8 cellular contexts compared by ENCODE assay signal in genomic region chr13:38348890-38349289, GRCh38. TPM values are rescaled to one million over a fixed set of nuclear protein-coding genes. Genes with fewer than 3 reads are reported as not detected.
DNase-seq lines count a peak whose midpoint lies in the region; ATAC-seq, FAIRE-seq and TF ChIP-seq lines count a peak whose summit lies in the region.

No MANE protein-coding gene starts in this region.

- peak overlapping the region; percentile 97 for H3K27ac ChIP-seq in keratinocyte (ENCODE audit: control insufficient read depth, insufficient read depth, low read length)

- peaks cover 16% of the 10 kb centered on the region for H3K36me3 Mint-ChIP-seq in activated CD8-positive, alpha-beta memory T cell treated with anti-CD3 and anti-CD28 coated beads, Interleukin-2, amount 10 ng/mL, durations not matched to agents 7 days and 5 days

- H3K9me1 ChIP-seq in keratinocyte (ENCODE audit: control insufficient read depth, extremely low read depth, insufficient read depth, low read length), result no peaks in the 10 kb centered on the region

- peak overlapping the region; percentile 96 for H3K4me3 ChIP-seq in astrocyte of the spinal cord (ENCODE audit: low read depth, low read length)
- H3K4me3 ChIP-seq in keratinocyte (ENCODE audit: control insufficient read depth in 2 of 3, extremely low read depth in 1 of 3, insufficient read depth in 2 of 3, low read depth in 1 of 3, low read length in 3 of 3), result peak overlapping the region; percentile 87 to 93 (median 90)

- peaks cover 28% of the 10 kb centered on the region for H3K4me1 Mint-ChIP-seq in activated CD8-positive, alpha-beta memory T cell treated with anti-CD3 and anti-CD28 coated beads, Interleukin-2, amount 10 ng/mL, durations not matched to agents 7 days and 5 days

- H3K9me3 ChIP-seq in keratinocyte (ENCODE audit: control insufficient read depth, low read depth, low read length), result no peaks in the 10 kb centered on the region

- DNase-seq in activated CD8-positive, alpha-beta memory T cell treated with anti-CD3 and anti-CD28 coated beads, Interleukin-2, amount 10 ng/mL, durations not matched to agents 7 days and 5 days, result peak; percentile 41
- DNase-seq in activated CD8-positive, alpha-beta memory T cell treated with anti-CD3 and anti-CD28 coated beads, Interleukin-2, amount 50 U/mL, for 48 hours, result no peak
- DNase-seq in OCI-M1 (lab: John Stamatoyannopoulos, UW), result peak; percentile 75
- DNase-seq in astrocyte of the spinal cord (ENCODE audit: low read depth, low spot score), result peak; percentile 48
- no peak for DNase-seq in keratinocyte (ENCODE audit: low read depth, low spot score)
- DNase-seq in stimulated activated CD4-positive, alpha-beta T cell treated with anti-CD3 and anti-CD28 coated beads, Interleukin-1b, Interleukin-23, amount 100 ng/mL, for 4 hours (ENCODE audit: low read depth in 2 of 2), result peak; percentile 2 to 34
- no peak for DNase-seq in cerebellar cortex (ENCODE audit: low spot score)

- no peaks in the 10 kb centered on the region for H3K36me3 ChIP-seq in keratinocyte (ENCODE audit: control insufficient read depth in 2 of 2, extremely low read depth in 1 of 2, insufficient read depth in 2 of 2, low read length in 2 of 2)

- peak overlapping the region; percentile 94 for H2AFZ ChIP-seq in keratinocyte (ENCODE audit: control insufficient read depth, low read length)

- no peaks in the 10 kb centered on the region for H3K27me3 Mint-ChIP-seq in activated CD8-positive, alpha-beta memory T cell treated with anti-CD3 and anti-CD28 coated beads, Interleukin-2, amount 10 ng/mL, durations not matched to agents 7 days and 5 days

- peak; percentile 29 for ATAC-seq in activated CD8-positive, alpha-beta memory T cell treated with anti-CD3 and anti-CD28 coated beads, Interleukin-2, amount 10 ng/mL, durations not matched to agents 7 days and 5 days
- peak; percentile 8 for ATAC-seq in HG02852 (IDR thresholded peaks at IDR 0.05; ENCODE audit: unreplicated experiment)

- peak overlapping the region; percentile 99 for H3K27ac Mint-ChIP-seq in activated CD8-positive, alpha-beta memory T cell treated with anti-CD3 and anti-CD28 coated beads, Interleukin-2, amount 10 ng/mL, durations not matched to agents 7 days and 5 days

- H3K4me3 Mint-ChIP-seq in activated CD8-positive, alpha-beta memory T cell treated with anti-CD3 and anti-CD28 coated beads, Interleukin-2, amount 10 ng/mL, durations not matched to agents 7 days and 5 days, result peak overlapping the region; percentile 96

- H3K4me2 ChIP-seq in keratinocyte (ENCODE audit: control insufficient read depth, extremely low read depth, insufficient read depth, low read depth, low read length), result peak overlapping the region; percentile 85

- CTCF ChIA-PET in activated CD8-positive, alpha-beta memory T cell treated with anti-CD3 and anti-CD28 coated beads, Interleukin-2, amount 10 ng/mL, durations not matched to agents 7 days and 5 days (lab: Charles Lee), result interaction anchor here (3.3 kb wide), 1 partner anchor 10 kb away, joined by 9 read pairs; no protein-coding TSS in a partner anchor

- TF ChIP-seq CTCF in astrocyte of the spinal cord (IDR thresholded peaks at IDR 0.05; ENCODE audit: low read depth, low read length), result no peak
- no peak for TF ChIP-seq CTCF in keratinocyte (optimal IDR thresholded peaks at IDR 0.05 in 1 of 3, IDR thresholded peaks at IDR 0.05 in 1 of 3, conservative IDR thresholded peaks at IDR 0.05 in 1 of 3; ENCODE audit: extremely low read depth in 1 of 3, insufficient read depth in 2 of 3, low read length in 3 of 3)

- dilution Hi-C loops in keratinocyte (cut with MboI; ENCODE audit: extremely low pct_ligation_motif_present, low sequenced_read_pairs), result no loop called here

- peaks cover 30% of the 10 kb centered on the region for H3K79me2 ChIP-seq in keratinocyte (ENCODE audit: control insufficient read depth, insufficient read depth, low read length)

- no peaks in the 10 kb centered on the region for H3K27me3 ChIP-seq in keratinocyte (ENCODE audit: control insufficient read depth, extremely low read depth, insufficient read depth, low read length)

- FAIRE-seq in keratinocyte (lab: Jason Lieb, UNC), result peak; percentile 63

- in situ Hi-C loops in astrocyte of the spinal cord (cut with HindIII; ENCODE audit: low sequenced_read_pairs), result no loop called here

- H3K9ac ChIP-seq in keratinocyte (ENCODE audit: control insufficient read depth, extremely low read depth, insufficient read depth, low read length), result peak overlapping the region; percentile 87

- H4K20me1 ChIP-seq in keratinocyte (ENCODE audit: control insufficient read depth, extremely low read depth, insufficient read depth, low read length), result no peaks in the 10 kb centered on the region

- no peaks in the 10 kb centered on the region for H3K9me3 Mint-ChIP-seq in activated CD8-positive, alpha-beta memory T cell treated with anti-CD3 and anti-CD28 coated beads, Interleukin-2, amount 10 ng/mL, durations not matched to agents 7 days and 5 days (ENCODE audit: low read depth)

- H3K4me1 ChIP-seq in keratinocyte (ENCODE audit: control insufficient read depth, extremely low read depth, insufficient read depth, low read length), result peaks cover 27% of the 10 kb centered on the region

RNA-seq across cellular contexts. Expression of gene UFM1, which starts 0.8 kb away (rescaled TPM):
- 10 to 100 TPM; 29.6 to 37.6 TPM for total RNA-seq in activated CD8-positive, alpha-beta memory T cell treated with anti-CD3 and anti-CD28 coated beads, Interleukin-2, amount 10 ng/mL, durations not matched to agents 7 days and 5 days
- 46.0 to 67.1 TPM (median 52.4 TPM) in 3 replicates for polyA plus RNA-seq in keratinocyte
- polyA plus RNA-seq in keratinocyte (2011; ENCODE audit: low read depth), result 64.3 TPM
- 35.7 and 73.4 TPM in 2 replicates for polyA plus RNA-seq in keratinocyte (2011; cell fraction: cytosol; rRNA removed)
- 33.2 and 50.0 TPM in 2 replicates for polyA plus RNA-seq in keratinocyte (2011; cell fraction: nucleus; rRNA removed)
- 40.6 and 47.7 TPM in 2 replicates for polyA plus RNA-seq in keratinocyte (2012; ENCODE audit: low replicate concordance)
- polyA minus RNA-seq in keratinocyte, result 5.0 to 35.0 TPM (median 26.2 TPM) in 3 replicates
- 31.1 TPM for polyA minus RNA-seq in keratinocyte (2011; cell fraction: cytosol; rRNA and poly(A)+ RNA removed)
- polyA minus RNA-seq in keratinocyte (2011; cell fraction: nucleus; rRNA and poly(A)+ RNA removed), result 22.2 and 30.3 TPM in 2 replicates

Comparison
In these comparisons a context has a peak if more than half of its experiments do, and no peak if none do; other contexts are left out.
1. DNase-seq: peak in activated CD8-positive, alpha-beta memory T cell treated with anti-CD3 and anti-CD28 coated beads, Interleukin-2, amount 10 ng/mL, durations not matched to agents 7 days and 5 days (single experiment), OCI-M1 (single experiment), astrocyte of the spinal cord (single experiment) and stimulated activated CD4-positive, alpha-beta T cell treated with anti-CD3 and anti-CD28 coated beads, Interleukin-1b, Interleukin-23, amount 100 ng/mL, for 4 hours (2 of 2); none in activated CD8-positive, alpha-beta memory T cell treated with anti-CD3 and anti-CD28 coated beads, Interleukin-2, amount 50 U/mL, for 48 hours (single experiment), keratinocyte (single experiment) and cerebellar cortex (single experiment).